ENCODE assay signal across 1 cellular context in the genomic region with DNA sequence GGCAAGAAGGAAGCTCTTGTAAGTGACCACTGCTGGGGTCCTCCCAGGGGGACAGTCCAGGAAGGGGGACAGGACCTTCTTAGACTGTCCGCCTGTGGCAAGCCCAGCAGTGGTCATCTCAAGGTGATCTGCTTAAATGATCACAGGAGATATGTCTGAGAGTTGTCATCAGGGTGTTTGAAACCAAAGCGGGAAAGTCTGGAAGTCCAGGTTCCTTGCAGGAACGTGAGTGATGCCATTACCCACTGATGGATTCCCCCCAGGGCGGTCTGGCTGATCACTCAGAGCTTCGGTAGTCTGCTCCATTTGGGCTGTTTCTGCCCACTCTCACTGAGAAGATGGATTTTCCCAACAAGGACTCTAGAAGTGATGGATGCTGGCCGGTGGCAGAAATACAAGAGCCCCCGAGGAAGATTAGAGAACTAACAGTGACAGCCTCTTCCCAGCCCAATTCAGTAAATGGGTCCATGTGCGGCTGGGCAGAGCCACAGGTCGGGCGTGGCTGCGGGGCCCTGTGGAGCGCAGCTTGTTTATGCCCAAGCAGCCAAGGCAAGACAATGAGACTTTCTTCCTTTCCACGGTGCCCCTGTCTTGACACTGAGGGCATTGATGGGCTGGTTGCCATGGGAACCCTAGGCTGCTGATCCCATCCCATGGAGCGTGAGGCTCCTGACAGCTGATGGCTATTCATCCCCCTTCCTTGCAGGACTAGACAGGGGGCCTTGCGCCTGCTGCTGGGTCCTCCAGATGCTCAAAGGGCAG.
TF ChIP-seq lines count a peak whose summit lies in the region.

No MANE protein-coding gene starts in this region.

TF ChIP-seq in HepG2, 621 proteins besides CTCF, POLR2A, EP300 and RAD21:
- TF ChIP-seq, protein P1, sequence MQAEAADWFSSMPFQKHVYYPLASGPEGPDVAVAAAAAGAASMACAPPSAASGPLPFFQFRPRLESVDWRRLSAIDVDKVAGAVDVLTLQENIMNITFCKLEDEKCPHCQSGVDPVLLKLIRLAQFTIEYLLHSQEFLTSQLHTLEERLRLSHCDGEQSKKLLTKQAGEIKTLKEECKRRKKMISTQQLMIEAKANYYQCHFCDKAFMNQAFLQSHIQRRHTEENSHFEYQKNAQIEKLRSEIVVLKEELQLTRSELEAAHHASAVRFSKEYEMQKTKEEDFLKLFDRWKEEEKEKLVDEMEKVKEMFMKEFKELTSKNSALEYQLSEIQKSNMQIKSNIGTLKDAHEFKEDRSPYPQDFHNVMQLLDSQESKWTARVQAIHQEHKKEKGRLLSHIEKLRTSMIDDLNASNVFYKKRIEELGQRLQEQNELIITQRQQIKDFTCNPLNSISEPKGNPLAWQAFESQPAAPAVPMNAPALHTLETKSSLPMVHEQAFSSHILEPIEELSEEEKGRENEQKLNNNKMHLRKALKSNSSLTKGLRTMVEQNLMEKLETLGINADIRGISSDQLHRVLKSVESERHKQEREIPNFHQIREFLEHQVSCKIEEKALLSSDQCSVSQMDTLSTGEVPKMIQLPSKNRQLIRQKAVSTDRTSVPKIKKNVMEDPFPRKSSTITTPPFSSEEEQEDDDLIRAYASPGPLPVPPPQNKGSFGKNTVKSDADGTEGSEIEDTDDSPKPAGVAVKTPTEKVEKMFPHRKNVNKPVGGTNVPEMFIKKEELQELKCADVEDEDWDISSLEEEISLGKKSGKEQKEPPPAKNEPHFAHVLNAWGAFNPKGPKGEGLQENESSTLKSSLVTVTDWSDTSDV (CRISPR knock-in tag; IDR thresholded peaks at IDR 0.05): no peak
- no peak for TF ChIP-seq XRCC5 (optimal IDR thresholded peaks at IDR 0.05; ENCODE audit: low read length)
- TF ChIP-seq ZNF20 (CRISPR knock-in tag; IDR thresholded peaks at IDR 0.05): no peak
- no peak for TF ChIP-seq KAT2B (IDR thresholded peaks at IDR 0.05; ENCODE audit: borderline replicate concordance, low read depth, low read length)
- TF ChIP-seq ZC3H13 (CRISPR knock-in tag; IDR thresholded peaks at IDR 0.05): no peak
- no peak for TF ChIP-seq SP2 (CRISPR knock-in tag; IDR thresholded peaks at IDR 0.05)
- no peak for TF ChIP-seq ZNF790 (CRISPR knock-in tag; IDR thresholded peaks at IDR 0.05; ENCODE audit: borderline replicate concordance)
- TF ChIP-seq ZNF652 (CRISPR knock-in tag; IDR thresholded peaks at IDR 0.05; ENCODE audit: borderline replicate concordance, low read depth): no peak
- no peak for TF ChIP-seq BHLHE40 (IDR thresholded peaks at IDR 0.05; ENCODE audit: low read length)
- TF ChIP-seq FOXJ3 (CRISPR knock-in tag; IDR thresholded peaks at IDR 0.05; ENCODE audit: borderline replicate concordance): no peak
- TF ChIP-seq ZNF354B (CRISPR knock-in tag; IDR thresholded peaks at IDR 0.05): no peak
- TF ChIP-seq ZNF160 (CRISPR knock-in tag; IDR thresholded peaks at IDR 0.05): no peak
- TF ChIP-seq, protein P2, sequence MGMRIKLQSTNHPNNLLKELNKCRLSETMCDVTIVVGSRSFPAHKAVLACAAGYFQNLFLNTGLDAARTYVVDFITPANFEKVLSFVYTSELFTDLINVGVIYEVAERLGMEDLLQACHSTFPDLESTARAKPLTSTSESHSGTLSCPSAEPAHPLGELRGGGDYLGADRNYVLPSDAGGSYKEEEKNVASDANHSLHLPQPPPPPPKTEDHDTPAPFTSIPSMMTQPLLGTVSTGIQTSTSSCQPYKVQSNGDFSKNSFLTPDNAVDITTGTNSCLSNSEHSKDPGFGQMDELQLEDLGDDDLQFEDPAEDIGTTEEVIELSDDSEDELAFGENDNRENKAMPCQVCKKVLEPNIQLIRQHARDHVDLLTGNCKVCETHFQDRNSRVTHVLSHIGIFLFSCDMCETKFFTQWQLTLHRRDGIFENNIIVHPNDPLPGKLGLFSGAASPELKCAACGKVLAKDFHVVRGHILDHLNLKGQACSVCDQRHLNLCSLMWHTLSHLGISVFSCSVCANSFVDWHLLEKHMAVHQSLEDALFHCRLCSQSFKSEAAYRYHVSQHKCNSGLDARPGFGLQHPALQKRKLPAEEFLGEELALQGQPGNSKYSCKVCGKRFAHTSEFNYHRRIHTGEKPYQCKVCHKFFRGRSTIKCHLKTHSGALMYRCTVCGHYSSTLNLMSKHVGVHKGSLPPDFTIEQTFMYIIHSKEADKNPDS (CRISPR knock-in tag; IDR thresholded peaks at IDR 0.05): no peak
